Comparison of ENCODE assay signal across 8 cellular contexts in the genomic region with DNA sequence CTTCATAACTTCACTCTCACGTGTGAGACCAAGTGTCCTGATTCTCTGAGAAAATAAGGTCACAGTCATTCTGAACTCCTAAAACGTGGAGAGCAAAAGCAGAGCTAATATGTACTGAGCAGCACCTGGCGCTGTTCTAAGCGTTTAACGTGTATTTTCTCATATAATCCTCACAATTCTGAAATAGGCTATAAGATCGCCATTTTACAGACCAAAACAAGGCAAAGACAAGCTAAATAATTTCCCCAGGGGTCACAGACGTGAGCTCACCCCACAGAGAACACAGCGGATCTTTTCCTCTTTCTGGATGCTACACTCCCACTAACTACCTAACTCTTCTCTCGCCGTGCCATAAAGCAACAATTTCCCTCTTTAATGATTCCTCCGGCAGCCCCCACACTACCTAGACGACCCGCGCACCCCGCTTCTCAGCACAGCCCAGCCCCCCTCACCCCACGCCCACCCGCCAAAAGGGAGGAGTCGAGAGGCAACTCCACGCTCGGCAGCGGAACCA. TPM values are rescaled to one million over a fixed set of nuclear protein-coding genes. Genes with fewer than 3 reads are reported as not detected.
DNase-seq lines count a peak whose midpoint lies in the region; ATAC-seq and TF ChIP-seq lines count a peak whose summit lies in the region.

No MANE protein-coding gene starts in this region.

- WGBS in liver = under 1% methylated on average over 21 of the region's 21 CpGs
- 2% methylated on average over 12 of the region's 21 CpGs for WGBS in suprapubic skin

- no peaks in the 10 kb centered on the region for H3K27me3 ChIP-seq in DND-41 (ENCODE audit: insufficient read depth, low read length, poor library complexity)
- no peaks in the 10 kb centered on the region for H3K27me3 ChIP-seq in OCI-LY1 (ENCODE audit: insufficient read depth, low read length)
- H3K27me3 ChIP-seq in liver (ENCODE audit: control insufficient read depth in 4 of 4, insufficient read depth in 4 of 4, low read length in 3 of 4) = no peaks in the 10 kb centered on the region
- no peaks in the 10 kb centered on the region for H3K27me3 ChIP-seq in suprapubic skin

- H4K20me1 ChIP-seq in DND-41 (ENCODE audit: insufficient read depth, low read length) (no peaks in the 10 kb centered on the region), OCI-LY1 (ENCODE audit: insufficient read depth, low read length) (no peaks in the 10 kb centered on the region)

- H3K9me3 ChIP-seq in DND-41 (ENCODE audit: insufficient read depth, low read length, severe bottlenecking) (no peaks in the 10 kb centered on the region), OCI-LY1 (ENCODE audit: low read length) (no peaks in the 10 kb centered on the region), liver (ENCODE audit: control insufficient read depth in 4 of 4, low read length in 3 of 4) (no peaks in the 10 kb centered on the region), suprapubic skin (no peaks in the 10 kb centered on the region)

- TF ChIP-seq POLR2A in suprapubic skin (IDR thresholded peaks at IDR 0.05) = peak in 1 of 2 donors; percentile 52

- DNase-seq in DND-41 (no peak), cardiac fibroblast (ENCODE audit: low read depth in 2 of 2) (no peak), suprapubic skin (ENCODE audit: low spot score in 2 of 2) (no peak), SW480 (ENCODE audit: low spot score) (no peak), NCI-H1092 treated with DMSO at 0.1 percent for 48 hours (lab: John Stamatoyannopoulos, UW) (no peak)

- TF ChIP-seq RAD21 in liver (IDR thresholded peaks at IDR 0.05) = no peak

- H2AFZ ChIP-seq in DND-41 (ENCODE audit: low read depth, low read length) = peak overlapping the region; percentile 92
- peak overlapping the region; percentile 29 for H2AFZ ChIP-seq in OCI-LY1 (ENCODE audit: low read length)

- H3F3A ChIP-seq in OCI-LY1 (ENCODE audit: insufficient read depth, low read length) = no peaks in the 10 kb centered on the region

- H3K27ac ChIP-seq in DND-41 (ENCODE audit: low read length) (peak overlapping the region; percentile 97), OCI-LY1 (ENCODE audit: low read depth, low read length, poor library complexity, severe bottlenecking) (no peak overlapping the region), liver (ENCODE audit: low read depth in 1 of 2, low read length in 2 of 2) (peak overlapping the region; percentile 98 to 99), suprapubic skin (peak overlapping the region; percentile 96)

- H3K4me2 ChIP-seq in DND-41 (ENCODE audit: insufficient read depth, low read length) = peak overlapping the region; percentile 84
- H3K4me2 ChIP-seq in OCI-LY1 (ENCODE audit: low read length) = peak overlapping the region; percentile 73

- H3K9ac ChIP-seq in DND-41 (ENCODE audit: low read depth, low read length) (peak overlapping the region; percentile 98), OCI-LY1 (ENCODE audit: low read length) (peak overlapping the region; percentile 85), liver (ENCODE audit: low read depth in 1 of 2, low read length in 2 of 2) (peak overlapping the region; percentile 50 to 98)

- H3K79me2 ChIP-seq in DND-41 (ENCODE audit: insufficient read depth, low read length) = peaks cover 52% of the 10 kb centered on the region
- no peaks in the 10 kb centered on the region for H3K79me2 ChIP-seq in OCI-LY1 (ENCODE audit: insufficient read depth, low read length)

- TF ChIP-seq CTCF in DND-41 (IDR thresholded peaks at IDR 0.05; ENCODE audit: borderline replicate concordance, extremely low read depth, low read length, poor library complexity, severe bottlenecking) = no peak
- no peak for TF ChIP-seq CTCF in OCI-LY1 (IDR thresholded peaks at IDR 0.05; ENCODE audit: low read length)
- TF ChIP-seq CTCF in cardiac fibroblast (IDR thresholded peaks at IDR 0.05; ENCODE audit: low read depth, low read length) = no peak
- no peak for TF ChIP-seq CTCF in liver (IDR thresholded peaks at IDR 0.05; ENCODE audit: low read depth, low read length, missing input control)
- TF ChIP-seq CTCF in suprapubic skin (IDR thresholded peaks at IDR 0.05) = no peak

- H3K4me3 ChIP-seq in DND-41 (ENCODE audit: low read depth in 1 of 2, low read length in 2 of 2) = peak overlapping the region; percentile 69 to 88
- H3K4me3 ChIP-seq in OCI-LY1 (ENCODE audit: low read depth, low read length, poor library complexity, severe bottlenecking) = peak overlapping the region; percentile 75
- H3K4me3 ChIP-seq in cardiac fibroblast (replicated peaks in 1 of 2; ENCODE audit: low read depth in 2 of 2, low read length in 2 of 2) = peak overlapping the region; percentile 72 to 75
- H3K4me3 ChIP-seq in liver (ENCODE audit: low read depth in 1 of 3, low read length in 3 of 3) = peak overlapping the region; percentile 83 to 98 (median 95)
- peak overlapping the region; percentile 74 for H3K4me3 ChIP-seq in suprapubic skin

- ATAC-seq in DND-41 (ENCODE audit: insufficient read depth, low read depth) = peak; percentile 4; the same call in 2 of the 3 replicates
- peak; percentile 19 for ATAC-seq in GM21717 (IDR thresholded peaks at IDR 0.05; ENCODE audit: unreplicated experiment)

- no peaks in the 10 kb centered on the region for H3K9me2 ChIP-seq in OCI-LY1 (ENCODE audit: low read depth, low read length)

- H3K36me3 ChIP-seq in DND-41 (ENCODE audit: insufficient read depth, low read length) = no peaks in the 10 kb centered on the region
- H3K36me3 ChIP-seq in OCI-LY1 (ENCODE audit: insufficient read depth, low read length) = no peaks in the 10 kb centered on the region
- no peaks in the 10 kb centered on the region for H3K36me3 ChIP-seq in liver (ENCODE audit: control insufficient read depth in 4 of 4, insufficient read depth in 3 of 4, low read depth in 1 of 4, low read length in 3 of 4)
- no peaks in the 10 kb centered on the region for H3K36me3 ChIP-seq in suprapubic skin

- TF ChIP-seq EP300 in suprapubic skin (IDR thresholded peaks at IDR 0.05) = no peak

- H3K4me1 ChIP-seq in DND-41 (ENCODE audit: insufficient read depth, low read length) = peaks cover 29% of the 10 kb centered on the region
- H3K4me1 ChIP-seq in OCI-LY1 (ENCODE audit: insufficient read depth, low read length, severe bottlenecking) = peaks cover 17% of the 10 kb centered on the region
- peaks cover 0 to 8% (median 4%) of the 10 kb centered on the region in 4 donors for H3K4me1 ChIP-seq in liver (ENCODE audit: control insufficient read depth in 4 of 4, insufficient read depth in 4 of 4, low read length in 3 of 4)
- H3K4me1 ChIP-seq in suprapubic skin = peaks cover 12% of the 10 kb centered on the region

TF ChIP-seq in liver, 16 proteins besides CTCF, POLR2A, EP300 and RAD21:
- TF ChIP-seq NR2F2 (IDR thresholded peaks at IDR 0.05) (no peak), TAF1 (conservative IDR thresholded peaks at IDR 0.05) (peak; percentile 15), SP1 (IDR thresholded peaks at IDR 0.05) (no peak), EGR1 (IDR thresholded peaks at IDR 0.05; ENCODE audit: low read depth in 2 of 2) (no peak)
- TF ChIP-seq, protein P1, sequence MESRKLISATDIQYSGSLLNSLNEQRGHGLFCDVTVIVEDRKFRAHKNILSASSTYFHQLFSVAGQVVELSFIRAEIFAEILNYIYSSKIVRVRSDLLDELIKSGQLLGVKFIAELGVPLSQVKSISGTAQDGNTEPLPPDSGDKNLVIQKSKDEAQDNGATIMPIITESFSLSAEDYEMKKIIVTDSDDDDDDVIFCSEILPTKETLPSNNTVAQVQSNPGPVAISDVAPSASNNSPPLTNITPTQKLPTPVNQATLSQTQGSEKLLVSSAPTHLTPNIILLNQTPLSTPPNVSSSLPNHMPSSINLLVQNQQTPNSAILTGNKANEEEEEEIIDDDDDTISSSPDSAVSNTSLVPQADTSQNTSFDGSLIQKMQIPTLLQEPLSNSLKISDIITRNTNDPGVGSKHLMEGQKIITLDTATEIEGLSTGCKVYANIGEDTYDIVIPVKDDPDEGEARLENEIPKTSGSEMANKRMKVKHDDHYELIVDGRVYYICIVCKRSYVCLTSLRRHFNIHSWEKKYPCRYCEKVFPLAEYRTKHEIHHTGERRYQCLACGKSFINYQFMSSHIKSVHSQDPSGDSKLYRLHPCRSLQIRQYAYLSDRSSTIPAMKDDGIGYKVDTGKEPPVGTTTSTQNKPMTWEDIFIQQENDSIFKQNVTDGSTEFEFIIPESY (IDR thresholded peaks at IDR 0.05) = no peak
TF ChIP-seq in liver: peak in this region for 1.

RNA-seq across cellular contexts. Expression of a gene that starts 0.6 kb away (rescaled TPM):
- total RNA-seq in liver (1 to 10 TPM; 1.7 to 4.8 TPM), suprapubic skin (1 to 10 TPM; 1.1 to 4.7 (median 3.7) TPM)
- 1 to 10 TPM in 1 of 2 donors, under 1 TPM in 1; 0.85 to 3.1 TPM for polyA plus RNA-seq in liver

RNA-seq across cellular contexts. Expression of a gene that starts 49.0 kb away (rescaled TPM):
- 1 to 10 TPM in 1 of 2 donors, under 1 TPM in 1; 0.42 to 1.1 TPM for total RNA-seq in liver
- 1 to 10 TPM in 1 of 2 donors, under 1 TPM in 1; 0.09 to 1.5 TPM for polyA plus RNA-seq in liver
- total RNA-seq in suprapubic skin = 1 to 10 TPM; 2.6 to 5.9 (median 3.1) TPM
